Comparison of ENCODE assay signal across 8 cellular contexts in the genomic region with DNA sequence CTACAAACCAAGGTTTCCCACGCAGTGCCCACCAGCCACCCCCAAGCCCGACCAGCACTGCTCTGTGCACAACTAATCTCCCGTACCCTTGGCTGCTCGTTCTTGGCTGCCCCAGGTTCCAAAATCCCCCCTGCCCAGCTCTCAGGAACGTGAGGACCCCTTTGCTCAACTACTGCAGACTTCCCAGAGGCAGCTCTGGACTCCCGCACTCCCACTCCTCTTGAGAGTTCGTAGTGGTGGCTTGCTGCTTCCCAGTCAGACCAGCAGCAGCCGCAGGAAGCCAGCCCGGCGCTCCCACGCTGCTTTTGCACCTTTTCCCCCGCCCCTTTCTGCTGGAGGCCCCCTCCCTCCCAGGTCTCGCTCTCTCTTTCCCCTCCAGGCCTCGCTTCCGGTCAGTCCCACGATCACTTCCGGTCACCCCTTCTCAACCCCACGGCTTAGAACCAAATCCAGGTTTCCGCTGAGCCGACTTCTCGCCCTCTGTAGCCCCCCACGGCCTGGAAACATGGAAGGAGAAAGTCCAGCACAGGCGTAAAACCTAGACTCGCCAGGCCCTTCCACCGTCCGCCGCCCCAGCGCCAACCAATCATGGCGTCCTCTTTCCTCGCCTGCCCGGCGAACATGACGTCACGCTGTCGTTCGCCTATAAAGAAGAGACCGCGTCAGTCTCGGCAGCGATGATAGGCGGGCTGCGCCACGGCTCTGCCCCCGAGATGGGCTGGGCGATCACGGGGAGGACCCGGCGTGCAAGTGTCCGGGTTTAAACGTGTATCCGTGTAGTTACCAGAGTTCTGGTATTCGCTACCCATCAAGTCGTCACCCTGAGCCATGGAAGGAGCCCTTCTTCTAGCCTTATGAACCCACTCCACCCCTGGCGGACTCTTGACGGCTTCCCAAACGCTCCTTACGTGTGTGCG. TPM values are rescaled to one million over a fixed set of nuclear protein-coding genes. Genes with fewer than 3 reads are reported as not detected.
DNase-seq lines count a peak whose midpoint lies in the region; ATAC-seq and TF ChIP-seq lines count a peak whose summit lies in the region.

TSS of gene TFCP2 (minus strand) at position 621 of the 917 bp plus-strand sequence. CDS start 713 bp downstream, outside the sequence.

- H3K4me3 Mint-ChIP-seq in activated T-cell treated with anti-CD3 and anti-CD28 coated beads, Interleukin-2, amount 50 U/mL, for 72 hours, result peak within 1 kb of the TSS in 1 of 2 donors; percentile 94

- intact Hi-C loops in esophagus muscularis mucosa (cut with DNase I), result loop anchor here (5.0 kb wide), 2 partner anchors 45 to 65 kb away; partner anchors contain the start of genes DAZAP2 and POU6F1

- H3K27ac Mint-ChIP-seq in activated T-cell treated with anti-CD3 and anti-CD28 coated beads, Interleukin-2, amount 50 U/mL, for 72 hours, result peak within 1 kb of the TSS; percentile 94

- peak; percentile 92 for ATAC-seq in GM21717 (IDR thresholded peaks at IDR 0.05; ENCODE audit: unreplicated experiment)
- ATAC-seq in activated T-cell treated with anti-CD3 and anti-CD28 coated beads, Interleukin-2, amount 50 U/mL, for 72 hours (replicated peaks in 1 of 2), result peak; percentile 99

- TF ChIP-seq EP300 in esophagus muscularis mucosa (IDR thresholded peaks at IDR 0.05), result peak; percentile 13

- H3K27me3 ChIP-seq in esophagus muscularis mucosa (no peaks in the 10 kb centered on the region), muscle layer of duodenum (ENCODE audit: low read depth, low read length) (no peaks in the 10 kb centered on the region)

- TF ChIP-seq POLR2A in esophagus muscularis mucosa (IDR thresholded peaks at IDR 0.05; ENCODE audit: low read depth), result peak; percentile 35

- peak within 1 kb of the TSS; percentile 93 to 98 (median 95) for H3K27ac ChIP-seq in esophagus muscularis mucosa (replicated peaks in 1 of 4)
- H3K27ac ChIP-seq in muscle layer of duodenum (ENCODE audit: low read length), result peak within 1 kb of the TSS; percentile 99

- H3K27me3 Mint-ChIP-seq in activated T-cell treated with anti-CD3 and anti-CD28 coated beads, Interleukin-2, amount 50 U/mL, for 72 hours (ENCODE audit: low read depth), result no peaks in the 10 kb centered on the region

- under 1% methylated on average over 34 of the region's 58 CpGs for WGBS in esophagus muscularis mucosa

- peaks cover 0 to 7% of the 10 kb centered on the region in 2 donors for H3K36me3 Mint-ChIP-seq in activated T-cell treated with anti-CD3 and anti-CD28 coated beads, Interleukin-2, amount 50 U/mL, for 72 hours (ENCODE audit: insufficient read depth in 2 of 2)

- TF ChIP-seq CTCF in esophagus muscularis mucosa (IDR thresholded peaks at IDR 0.05), result no peak

- H3K4me3 ChIP-seq in Jurkat, Clone E6-1 (ENCODE audit: low read length), result peak within 1 kb of the TSS; percentile 80
- H3K4me3 ChIP-seq in esophagus muscularis mucosa (peak within 1 kb of the TSS; percentile 64 to 90 (median 74)), muscle layer of duodenum (ENCODE audit: low read depth in 1 of 2, low read length in 2 of 2) (peak within 1 kb of the TSS; percentile 82 to 92)

- H3K4me1 ChIP-seq in esophagus muscularis mucosa (peaks cover 15 to 37% (median 29%) of the 10 kb centered on the region in 4 donors), muscle layer of duodenum (ENCODE audit: control insufficient read depth in 1 of 2, insufficient read depth in 2 of 2, low read length in 2 of 2) (peaks cover 4 to 21% of the 10 kb centered on the region in 2 donors)

- H3K9me3 ChIP-seq in esophagus muscularis mucosa, result no peaks in the 10 kb centered on the region
- no peaks in the 10 kb centered on the region for H3K9me3 ChIP-seq in muscle layer of duodenum (ENCODE audit: control insufficient read depth in 1 of 2, low read length in 2 of 2)

- peaks cover 0 to 2% of the 10 kb centered on the region in 2 donors for H3K9me3 Mint-ChIP-seq in activated T-cell treated with anti-CD3 and anti-CD28 coated beads, Interleukin-2, amount 50 U/mL, for 72 hours

- peaks cover under 1% of the 10 kb centered on the region for H3K4me1 Mint-ChIP-seq in activated T-cell treated with anti-CD3 and anti-CD28 coated beads, Interleukin-2, amount 50 U/mL, for 72 hours (ENCODE audit: low read depth)

- DNase-seq in DMS53 (lab: John Stamatoyannopoulos, UW), result peak; percentile 99
- peak; percentile 80 for DNase-seq in Jurkat, Clone E6-1 (ENCODE audit: low read depth, low spot score)
- peak; percentile 87 for DNase-seq in RKO (ENCODE audit: low spot score)
- peak; percentile 95 to 96 for DNase-seq in activated T-cell treated with anti-CD3 and anti-CD28 coated beads, Interleukin-2, amount 50 U/mL, for 72 hours
- peak; percentile 99 for DNase-seq in esophagus muscularis mucosa (ENCODE audit: extremely low spot score)
- peak; percentile 81 for DNase-seq in stimulated activated CD8-positive, alpha-beta memory T cell treated with anti-CD3 and anti-CD28 coated beads, Interleukin-7, amount 100 ng/mL, for 24 hours (ENCODE audit: low read depth)

- H3K36me3 ChIP-seq in esophagus muscularis mucosa (no peaks in the 10 kb centered on the region), muscle layer of duodenum (ENCODE audit: control insufficient read depth in 1 of 2, insufficient read depth in 2 of 2, low read length in 2 of 2) (no peaks in the 10 kb centered on the region)

RNA-seq across cellular contexts. Expression of gene TFCP2, which starts in this region (rescaled TPM):
- polyA plus RNA-seq in Jurkat, Clone E6-1 (2012; ENCODE audit: insufficient read depth, insufficient read length), result 15.9 TPM
- total RNA-seq in activated T-cell treated with anti-CD3 and anti-CD28 coated beads, Interleukin-2, amount 50 U/mL, for 72 hours, result 10 to 100 TPM; 36.9 to 49.2 TPM
- total RNA-seq in esophagus muscularis mucosa, result 10 to 100 TPM; 11.3 to 16.2 (median 15.2) TPM

Comparison
In these comparisons a context has a peak if more than half of its experiments do, and no peak if none do; other contexts are left out.
1. Peak in every context shown above with its lines: DNase-seq, ATAC-seq, H3K4me3 ChIP-seq and H3K27ac ChIP-seq.